1 cellular context compared by ENCODE assay signal in genomic region chr1:88060112-88060673, GRCh38.
TF ChIP-seq lines count a peak whose summit lies in the region.

No MANE protein-coding gene starts in this region.

TF ChIP-seq in H1, 55 proteins besides CTCF, POLR2A, EP300 and RAD21 (continued from another document):
- TF ChIP-seq ATF2 (IDR thresholded peaks at IDR 0.05; ENCODE audit: low read length) = no peak
- TF ChIP-seq ATF3 (IDR thresholded peaks at IDR 0.05; ENCODE audit: insufficient read depth, low read depth, low read length) = no peak
- TF ChIP-seq KDM1A (IDR thresholded peaks at IDR 0.05; ENCODE audit: borderline replicate concordance, low read length) = no peak
- no peak for TF ChIP-seq USF2 (IDR thresholded peaks at IDR 0.05; ENCODE audit: low read length)
- no peak for TF ChIP-seq TBP (IDR thresholded peaks at IDR 0.05; ENCODE audit: low read depth, low read length)
- TF ChIP-seq CHD2 (IDR thresholded peaks at IDR 0.05; ENCODE audit: low read length) = no peak
- no peak for TF ChIP-seq EGR1 (IDR thresholded peaks at IDR 0.05; ENCODE audit: borderline replicate concordance, low read depth, low read length)
- no peak for TF ChIP-seq HDAC2 (IDR thresholded peaks at IDR 0.05; ENCODE audit: borderline replicate concordance in 1 of 2, low read depth in 2 of 2, low read length in 2 of 2)
- no peak for TF ChIP-seq YY1 (IDR thresholded peaks at IDR 0.05; ENCODE audit: low read depth, low read length)
- no peak for TF ChIP-seq TAF7 (optimal IDR thresholded peaks at IDR 0.05; ENCODE audit: borderline replicate concordance, low read depth, low read length)
- TF ChIP-seq SIX5 (IDR thresholded peaks at IDR 0.05; ENCODE audit: low read depth, low read length) = no peak
- no peak for TF ChIP-seq TAF1 (IDR thresholded peaks at IDR 0.05; ENCODE audit: low read depth, low read length)
- TF ChIP-seq BACH1 (IDR thresholded peaks at IDR 0.05; ENCODE audit: low read length) = no peak
- no peak for TF ChIP-seq JUND (IDR thresholded peaks at IDR 0.05; ENCODE audit: low read length)
